In the genomic region with DNA sequence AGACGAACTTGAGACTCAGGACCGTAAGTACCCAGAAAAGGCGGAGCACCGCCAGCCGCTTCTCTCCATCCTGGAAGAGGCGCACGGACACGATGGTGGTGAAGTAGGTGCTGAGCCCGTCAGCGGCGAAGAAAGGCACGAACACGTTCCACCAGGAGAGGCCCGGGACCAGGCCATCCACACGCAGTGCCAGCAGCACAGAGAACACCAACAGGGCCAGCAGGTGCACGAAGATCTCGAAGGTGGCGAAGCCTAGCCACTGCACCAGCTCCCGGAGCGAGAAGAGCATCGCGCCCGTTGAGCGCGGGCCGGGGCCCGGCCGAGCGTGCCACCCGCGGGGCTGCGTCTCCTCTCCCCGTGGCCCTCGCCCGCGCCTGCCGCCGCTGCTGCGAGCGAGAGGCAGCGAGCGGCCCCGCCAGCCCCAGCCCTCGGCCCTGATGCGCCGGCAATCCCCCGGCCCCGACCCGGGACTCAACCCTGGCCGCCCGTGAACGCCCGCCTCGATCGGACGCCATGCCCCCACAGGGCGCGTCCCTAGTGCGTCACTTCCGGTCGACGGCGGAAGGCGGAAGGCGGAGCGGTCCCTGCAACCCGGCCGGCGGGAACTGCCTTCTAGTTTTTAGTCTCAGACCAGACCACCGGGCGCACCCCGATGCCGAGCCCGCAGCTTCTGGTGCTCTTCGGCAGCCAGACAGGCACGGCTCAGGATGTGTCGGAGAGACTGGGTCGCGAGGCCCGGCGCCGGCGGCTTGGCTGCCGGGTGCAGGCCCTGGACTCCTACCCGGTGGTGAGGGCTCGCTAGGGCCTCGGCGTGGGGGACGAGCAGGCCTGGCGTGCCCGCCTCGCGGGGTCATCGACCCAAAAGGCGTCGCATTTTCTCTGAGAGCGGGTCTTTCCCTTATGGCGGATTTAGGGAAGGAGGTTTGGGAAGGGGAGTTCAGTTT, we compare ENCODE assay signal across 8 cellular contexts. TPM values are rescaled to one million over a fixed set of nuclear protein-coding genes. Genes with fewer than 3 reads are reported as not detected.
A peak's percentile ranks its signal among the peaks of the same experiment; 100 is the strongest.
DNase-seq lines count a peak whose midpoint lies in the region; TF ChIP-seq lines count a peak whose summit lies in the region.

A gene (plus strand): TSS at position 575 of the 944 bp plus-strand sequence. CDS start 78 bp downstream, at position 653.
A gene with protein sequence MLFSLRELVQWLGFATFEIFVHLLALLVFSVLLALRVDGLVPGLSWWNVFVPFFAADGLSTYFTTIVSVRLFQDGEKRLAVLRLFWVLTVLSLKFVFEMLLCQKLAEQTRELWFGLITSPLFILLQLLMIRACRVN (minus strand): TSS at position 523 of the 944 bp plus-strand sequence. CDS start 234 bp downstream, at position 289.

- peak within 1 kb of the TSS; percentile 95 for H3K4me3 ChIP-seq in H7 (ENCODE audit: insufficient read depth, low read depth, low read length)
- peak within 1 kb of the TSS; percentile 97 for H3K4me3 ChIP-seq in adipocyte (ENCODE audit: low read length)
- H3K4me3 ChIP-seq in cardiac muscle cell, result peak within 1 kb of the TSS; percentile 86
- H3K4me3 ChIP-seq in parathyroid adenoma (ENCODE audit: low read depth, low read length), result peak within 1 kb of the TSS; percentile 74
- H3K4me3 ChIP-seq in thyroid gland (replicated peaks in 1 of 3), result peak within 1 kb of the TSS; percentile 74 to 99 (median 81)

- TF ChIP-seq CTCF in cardiac muscle cell (IDR thresholded peaks at IDR 0.05; ENCODE audit: low read depth, low read length) (no peak), parathyroid adenoma (IDR thresholded peaks at IDR 0.05) (no peak), thyroid gland (IDR thresholded peaks at IDR 0.05) (no peak)

- peaks cover 39% of the 10 kb centered on the region for H3K4me1 ChIP-seq in adipocyte (ENCODE audit: control insufficient read depth, insufficient read depth, low read length)
- peaks cover 30% of the 10 kb centered on the region for H3K4me1 ChIP-seq in cardiac muscle cell (ENCODE audit: low read depth)
- no peaks in the 10 kb centered on the region for H3K4me1 ChIP-seq in parathyroid adenoma
- H3K4me1 ChIP-seq in thyroid gland, result peaks cover 30 to 47% of the 10 kb centered on the region in 2 donors

- peaks cover 17% of the 10 kb centered on the region for H3K79me2 ChIP-seq in parathyroid adenoma

- intact Hi-C loops in T-helper 1 cell treated with Interleukin-12 subunit alpha and Interleukin-12 subunit beta and Interleukin-4 antibody, amounts not matched to agents 30 ng/mL and 1 ng/mL, for 36 hours (cut with micrococcal nuclease), result loop anchor here (1.0 kb wide), 5 partner anchors 17 to 118 kb away; a partner anchor contains a TSS
- intact Hi-C loops in thyroid gland (cut with DNase I), result no loop called here

- H3K9me3 ChIP-seq in adipocyte (ENCODE audit: control insufficient read depth, low read length), result no peaks in the 10 kb centered on the region
- no peaks in the 10 kb centered on the region for H3K9me3 ChIP-seq in cardiac muscle cell (ENCODE audit: low read depth)
- no peaks in the 10 kb centered on the region for H3K9me3 ChIP-seq in parathyroid adenoma (ENCODE audit: control insufficient read depth, low read length)
- H3K9me3 ChIP-seq in thyroid gland, result no peaks in the 10 kb centered on the region

- peak; percentile 61 to 82 for TF ChIP-seq POLR2A in thyroid gland (IDR thresholded peaks at IDR 0.05)

- H3K27ac ChIP-seq in cardiac muscle cell, result peak within 1 kb of the TSS; percentile 47
- peak within 1 kb of the TSS; percentile 44 for H3K27ac ChIP-seq in parathyroid adenoma
- H3K27ac ChIP-seq in thyroid gland, result peak within 1 kb of the TSS; percentile 41 to 73 (median 48)

- H3K36me3 ChIP-seq in H7 (replicated peaks; ENCODE audit: control insufficient read depth, insufficient read depth, low read length), result peaks cover 4% of the 10 kb centered on the region
- peaks cover 4% of the 10 kb centered on the region for H3K36me3 ChIP-seq in adipocyte (ENCODE audit: control insufficient read depth, insufficient read depth, low read length, severe bottlenecking)
- no peaks in the 10 kb centered on the region for H3K36me3 ChIP-seq in cardiac muscle cell
- H3K36me3 ChIP-seq in parathyroid adenoma (ENCODE audit: control insufficient read depth, insufficient read depth, low read length), result no peaks in the 10 kb centered on the region
- H3K36me3 ChIP-seq in thyroid gland, result no peaks in the 10 kb centered on the region

- peak within 1 kb of the TSS; percentile 99 for H3K9ac ChIP-seq in adipocyte (ENCODE audit: low read length)
- H3K9ac ChIP-seq in parathyroid adenoma, result peak within 1 kb of the TSS; percentile 76

- H2AFZ ChIP-seq in parathyroid adenoma, result peak within 1 kb of the TSS; percentile 94

- peak; percentile 93 for DNase-seq in DMS53 (lab: John Stamatoyannopoulos, UW)
- DNase-seq in H7, result peak; percentile 100
- peak; percentile 36 for DNase-seq in NCI-H128 (lab: John Stamatoyannopoulos, UW; ENCODE audit: unreplicated experiment)
- peak; percentile 97 for DNase-seq in adipocyte (ENCODE audit: low read depth)
- peak; percentile 87 to 93 for DNase-seq in cardiac muscle cell (ENCODE audit: low read depth in 1 of 2, low spot score in 1 of 2)
- peak; percentile 87 to 92 for DNase-seq in thyroid gland

- H3K27me3 ChIP-seq in H7 (ENCODE audit: control insufficient read depth, insufficient read depth, low read length) (no peaks in the 10 kb centered on the region), adipocyte (replicated peaks; ENCODE audit: control insufficient read depth, insufficient read depth, low read length) (no peaks in the 10 kb centered on the region), cardiac muscle cell (no peaks in the 10 kb centered on the region), parathyroid adenoma (ENCODE audit: control insufficient read depth, insufficient read depth, low read length) (no peaks in the 10 kb centered on the region), thyroid gland (no peaks in the 10 kb centered on the region)

- peak within 1 kb of the TSS; percentile 67 for H3K4me2 ChIP-seq in parathyroid adenoma (ENCODE audit: low read length)

- WGBS in thyroid gland, 2 donors, result 0 to 1% methylated on average over 5 to 20 of the region's 98 CpGs

RNA-seq across cellular contexts. Expression of the first gene that starts in this region (rescaled TPM):
- total RNA-seq in H7 (2014; rRNA removed; shearing (Covaris generic)), result 22.2 and 22.7 TPM in 2 replicates
- 40.9 and 45.3 TPM in 2 replicates for total RNA-seq in T-helper 1 cell treated with Interleukin-12 subunit alpha and Interleukin-12 subunit beta and Interleukin-4 antibody, amounts not matched to agents 30 ng/mL and 1 ng/mL, for 36 hours
- total RNA-seq in cardiac muscle cell (13.1 and 17.5 TPM in 2 replicates), thyroid gland (10 to 100 TPM in 3 of 4 donors, 1 to 10 TPM in 1; 9.0 to 16.6 (median 15.4) TPM)
- polyA plus RNA-seq in cardiac muscle cell, result 9.1 and 18.1 TPM in 2 replicates

RNA-seq across cellular contexts. Expression of the second gene that starts in this region (rescaled TPM):
- total RNA-seq in H7 (2014; rRNA removed; shearing (Covaris generic)), result 59.1 and 62.3 TPM in 2 replicates
- total RNA-seq in T-helper 1 cell treated with Interleukin-12 subunit alpha and Interleukin-12 subunit beta and Interleukin-4 antibody, amounts not matched to agents 30 ng/mL and 1 ng/mL, for 36 hours, result 29.4 and 30.7 TPM in 2 replicates
- 44.7 and 50.0 TPM in 2 replicates for total RNA-seq in cardiac muscle cell
- 86.6 and 99.2 TPM in 2 replicates for polyA plus RNA-seq in cardiac muscle cell
- 10 to 100 TPM; 29.7 to 47.3 (median 38.4) TPM for total RNA-seq in thyroid gland

Comparison
In these comparisons a context has a peak if more than half of its experiments do, and no peak if none do; other contexts are left out.
1. Peak in every context shown above with its lines: DNase-seq, H3K4me3 ChIP-seq and H3K27ac ChIP-seq.
2. DNase-seq: peak in every context shown above with its lines; median percentile 100 in H7; 97 in adipocyte; 93 in DMS53; 90 in cardiac muscle cell; 90 in thyroid gland; 36 in NCI-H128.